8 cellular contexts compared by ENCODE assay signal in the genomic region with DNA sequence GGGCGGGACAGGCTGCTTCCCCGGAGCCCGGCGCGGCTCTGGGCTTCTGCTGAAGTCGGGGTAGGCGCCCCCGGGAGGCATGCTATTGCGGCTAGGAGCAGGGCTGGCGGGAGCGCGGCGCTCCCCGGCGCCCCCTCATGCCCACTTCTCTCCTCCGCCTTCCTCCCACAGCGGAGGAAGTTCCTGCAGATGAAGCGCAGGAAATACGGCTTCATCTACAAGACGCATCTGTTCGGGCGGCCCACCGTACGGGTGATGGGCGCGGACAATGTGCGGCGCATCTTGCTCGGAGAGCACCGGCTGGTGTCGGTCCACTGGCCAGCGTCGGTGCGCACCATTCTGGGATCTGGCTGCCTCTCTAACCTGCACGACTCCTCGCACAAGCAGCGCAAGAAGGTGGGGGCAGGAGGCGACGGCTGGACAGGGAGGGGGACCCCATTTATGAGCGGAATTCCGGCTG. TPM values are rescaled to one million over a fixed set of nuclear protein-coding genes. Genes with fewer than 3 reads are reported as not detected.
DNase-seq lines count a peak whose midpoint lies in the region; ATAC-seq and TF ChIP-seq lines count a peak whose summit lies in the region.

No MANE protein-coding gene starts in this region.

- WGBS in spleen, 5 donors: 0 to 2% (median 1%) methylated on average over 26 to 41 of the region's 41 CpGs

- peaks cover 0 to 31% of the 10 kb centered on the region in 2 donors for H3K27me3 ChIP-seq in Peyer's patch
- peaks cover 9 to 100% (median 76%) of the 10 kb centered on the region in 7 donors for H3K27me3 ChIP-seq in spleen (replicated peaks in 1 of 7)

- H3K36me3 Mint-ChIP-seq in activated CD4-positive, alpha-beta T cell treated with anti-CD3 and anti-CD28 coated beads for 36 hours (ENCODE audit: low read depth): no peaks in the 10 kb centered on the region

- peak overlapping the region in 3 of 4 donors; percentile 31 to 46 (median 39) for H3K4me3 ChIP-seq in Peyer's patch
- H3K4me3 ChIP-seq in fibroblast of villous mesenchyme (ENCODE audit: low read depth, low read length): peak overlapping the region; percentile 9
- H3K4me3 ChIP-seq in spleen: peak overlapping the region; percentile 4 to 68 (median 39)

- peak; percentile 22 for DNase-seq in activated CD4-positive, alpha-beta T cell treated with anti-CD3 and anti-CD28 coated beads for 36 hours
- DNase-seq in activated CD4-positive, alpha-beta T cell treated with anti-CD3 and anti-CD28 coated beads for 4 hours: no peak
- DNase-seq in Peyer's patch: no peak
- DNase-seq in fibroblast of villous mesenchyme (ENCODE audit: low read depth): no peak
- DNase-seq in spleen: no peak

- no peaks in the 10 kb centered on the region for H3K36me3 ChIP-seq in Peyer's patch
- no peaks in the 10 kb centered on the region for H3K36me3 ChIP-seq in spleen

- H3K4me1 ChIP-seq in Peyer's patch (peaks cover 0 to 36% (median 16%) of the 10 kb centered on the region in 4 donors), spleen (peaks cover 35 to 53% (median 42%) of the 10 kb centered on the region in 6 donors)

- ATAC-seq in activated CD4-positive, alpha-beta T cell treated with anti-CD3 and anti-CD28 coated beads for 36 hours: no peak
- ATAC-seq in GM18520 (IDR thresholded peaks at IDR 0.05; ENCODE audit: unreplicated experiment) (no peak), GM21515 (IDR thresholded peaks at IDR 0.05; ENCODE audit: unreplicated experiment) (no peak), HG03521 (IDR thresholded peaks at IDR 0.05; ENCODE audit: unreplicated experiment) (no peak)

- peak overlapping the region; percentile 48 for H3K4me3 Mint-ChIP-seq in activated CD4-positive, alpha-beta T cell treated with anti-CD3 and anti-CD28 coated beads for 36 hours

- H3K27ac ChIP-seq in Peyer's patch: no peak overlapping the region
- no peak overlapping the region for H3K27ac ChIP-seq in spleen

- TF ChIP-seq CTCF in Peyer's patch (IDR thresholded peaks at IDR 0.05): no peak
- TF ChIP-seq CTCF in fibroblast of villous mesenchyme (IDR thresholded peaks at IDR 0.05; ENCODE audit: insufficient read depth, low read depth, low read length): no peak
- TF ChIP-seq CTCF in spleen (IDR thresholded peaks at IDR 0.05 in 8 of 11, conservative IDR thresholded peaks at IDR 0.05 in 3 of 11): no peak

- H3K27me3 Mint-ChIP-seq in activated CD4-positive, alpha-beta T cell treated with anti-CD3 and anti-CD28 coated beads for 36 hours: peaks cover 66% of the 10 kb centered on the region

- intact Hi-C loops in activated CD4-positive, alpha-beta T cell treated with anti-CD3 and anti-CD28 coated beads for 36 hours (cut with DNase I, micrococcal nuclease): loop anchor here (2.0 to 5.0 kb wide), 3 partner anchors 13 to 382 kb away; a partner anchor contains a TSS
- intact Hi-C loops in spleen (cut with DNase I; ENCODE audit: low total_unique reads): no loop called here

- no peaks in the 10 kb centered on the region for H3K9me3 Mint-ChIP-seq in activated CD4-positive, alpha-beta T cell treated with anti-CD3 and anti-CD28 coated beads for 36 hours (ENCODE audit: low read depth)

- H3K9me3 ChIP-seq in Peyer's patch: no peaks in the 10 kb centered on the region
- no peaks in the 10 kb centered on the region for H3K9me3 ChIP-seq in spleen

- no peak for TF ChIP-seq POLR2A in Peyer's patch (IDR thresholded peaks at IDR 0.05)
- TF ChIP-seq POLR2A in spleen (IDR thresholded peaks at IDR 0.05): no peak

- CTCF ChIA-PET in activated CD4-positive, alpha-beta T cell treated with anti-CD3 and anti-CD28 coated beads for 36 hours (lab: Charles Lee): interaction anchor here (0.5 to 0.7 kb wide), 2 partner anchors 13 to 244 kb away, joined by 3 read pairs; no protein-coding TSS in a partner anchor

- H3K27ac Mint-ChIP-seq in activated CD4-positive, alpha-beta T cell treated with anti-CD3 and anti-CD28 coated beads for 36 hours: no peak overlapping the region

- peaks cover 28% of the 10 kb centered on the region for H3K4me1 Mint-ChIP-seq in activated CD4-positive, alpha-beta T cell treated with anti-CD3 and anti-CD28 coated beads for 36 hours

- POLR2A ChIA-PET in activated CD4-positive, alpha-beta T cell treated with anti-CD3 and anti-CD28 coated beads for 36 hours (lab: Charles Lee): interaction anchor here (1.1 kb wide), 1 partner anchor 10 kb away, joined by 3 read pairs; no protein-coding TSS in a partner anchor

RNA-seq across cellular contexts. Expression of a gene that starts 0.5 kb away (rescaled TPM):
- total RNA-seq in activated CD4-positive, alpha-beta T cell treated with anti-CD3 and anti-CD28 coated beads for 36 hours: not detected
- total RNA-seq in Peyer's patch (not detected), fibroblast of villous mesenchyme (under 0.01 TPM in 1 of 2 replicates, not detected in the other), spleen (under 1 TPM in 1 of 7 donors, not detected in 6; 0.20 TPM)
- under 1 TPM; 0.03 to 0.22 (median 0.19) TPM for polyA plus RNA-seq in spleen

RNA-seq across cellular contexts. Expression of a gene that starts 13.6 kb away (rescaled TPM):
- under 1 TPM; 0.05 to 0.09 TPM for total RNA-seq in activated CD4-positive, alpha-beta T cell treated with anti-CD3 and anti-CD28 coated beads for 36 hours
- not detected for total RNA-seq in Peyer's patch
- total RNA-seq in fibroblast of villous mesenchyme: not detected in 2 replicates
- total RNA-seq in spleen: 1 to 10 TPM in 2 of 7 donors, under 1 TPM in 5; 0.23 to 1.3 (median 0.51) TPM
- polyA plus RNA-seq in spleen: under 1 TPM; 0.04 to 0.13 (median 0.06) TPM
